ENCODE assay signal across 9 cellular contexts in the genomic region with DNA sequence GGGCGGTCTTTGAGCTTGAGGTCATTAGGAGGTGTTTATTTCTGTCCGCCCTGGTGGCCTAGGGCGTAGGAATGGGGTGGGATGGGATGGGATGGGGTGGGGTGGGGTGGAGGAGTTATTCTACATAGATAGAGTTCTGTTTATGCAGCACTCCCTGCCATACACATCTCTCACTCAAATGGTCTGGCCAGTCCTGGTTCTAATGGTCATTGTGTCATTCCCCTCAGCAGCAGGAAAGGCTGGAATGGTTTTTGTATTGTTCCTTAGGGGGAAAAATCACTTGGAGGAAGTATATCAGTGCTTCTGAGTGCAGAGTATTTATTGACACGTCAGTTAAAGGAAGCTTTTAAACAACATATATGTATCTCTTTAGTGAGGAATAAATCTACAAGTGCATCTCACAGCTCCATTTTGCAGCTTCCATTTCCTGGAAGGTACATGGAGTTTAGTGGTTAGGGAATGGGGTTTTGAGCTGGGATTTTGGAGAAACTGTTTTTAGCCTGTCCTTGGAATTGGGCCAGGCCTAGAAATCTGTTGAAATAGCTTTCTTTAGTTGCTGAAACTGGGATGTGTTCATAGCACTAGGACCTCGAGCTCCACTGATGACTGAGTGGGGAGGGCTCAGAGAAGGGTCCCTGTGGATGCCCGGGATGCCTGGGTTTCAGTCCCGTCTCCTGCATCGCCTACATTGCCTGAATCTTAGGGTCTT. TPM values are rescaled to one million over a fixed set of nuclear protein-coding genes. Genes with fewer than 3 reads are reported as not detected.
A peak's percentile ranks its signal among the peaks of the same experiment; 100 is the strongest.
DNase-seq lines count a peak whose midpoint lies in the region; ATAC-seq and TF ChIP-seq lines count a peak whose summit lies in the region.
"Had no signal": no experiment of that assay in that cellular context is flagged by ENCODE, and none has a peak within 500 bp of the region (broad histone marks: within the 10 kb centered on the region; RNA-seq: fewer than 3 reads in every experiment).

No MANE protein-coding gene starts in this region.

- peak overlapping the region; percentile 81 to 99 (median 90) for H3K27ac ChIP-seq in tibial nerve

- WGBS in tibial nerve, 2 donors = 18 to 26% methylated on average over 8 of the region's 8 CpGs

- no peak for TF ChIP-seq CTCF in tibial nerve (IDR thresholded peaks at IDR 0.05)

- no peaks in the 10 kb centered on the region for H3K27me3 Mint-ChIP-seq in activated CD4-positive, alpha-beta T cell treated with anti-CD3 and anti-CD28 coated beads, Interleukin-2, amount 10 ng/mL, durations not matched to agents 7 days and 5 days
- H3K27me3 Mint-ChIP-seq in central memory CD8-positive, alpha-beta T cell = no peaks in the 10 kb centered on the region
- no peaks in the 10 kb centered on the region for H3K27me3 Mint-ChIP-seq in memory B cell

- no peaks in the 10 kb centered on the region for H3K9me3 ChIP-seq in tibial nerve

- peaks cover 96% of the 10 kb centered on the region for H3K4me1 Mint-ChIP-seq in activated CD4-positive, alpha-beta T cell treated with anti-CD3 and anti-CD28 coated beads, Interleukin-2, amount 10 ng/mL, durations not matched to agents 7 days and 5 days
- H3K4me1 Mint-ChIP-seq in central memory CD8-positive, alpha-beta T cell = peaks cover 98% of the 10 kb centered on the region
- peaks cover 74% of the 10 kb centered on the region for H3K4me1 Mint-ChIP-seq in memory B cell

- CTCF ChIA-PET in activated CD4-positive, alpha-beta T cell treated with anti-CD3 and anti-CD28 coated beads, Interleukin-2, amount 10 ng/mL, durations not matched to agents 7 days and 5 days (lab: Charles Lee) = interaction anchor here (0.6 to 4.9 kb wide), 7 partner anchors 9 to 1779 kb away, joined by 3 to 39 read pairs (median 4); no protein-coding TSS in a partner anchor

- H3K36me3 ChIP-seq in tibial nerve = no peaks in the 10 kb centered on the region

- peak overlapping the region in 1 of 4 donors; percentile 33 for H3K4me3 ChIP-seq in tibial nerve

- POLR2A ChIA-PET in activated CD4-positive, alpha-beta T cell treated with anti-CD3 and anti-CD28 coated beads, Interleukin-2, amount 10 ng/mL, durations not matched to agents 7 days and 5 days (lab: Charles Lee) = no interaction called here

- H3K4me3 Mint-ChIP-seq in activated CD4-positive, alpha-beta T cell treated with anti-CD3 and anti-CD28 coated beads, Interleukin-2, amount 10 ng/mL, durations not matched to agents 7 days and 5 days = peak overlapping the region; percentile 98
- peak overlapping the region; percentile 73 for H3K4me3 Mint-ChIP-seq in central memory CD8-positive, alpha-beta T cell
- H3K4me3 Mint-ChIP-seq in memory B cell = no peak overlapping the region

- ATAC-seq in central memory CD8-positive, alpha-beta T cell (replicated peaks; ENCODE audit: extremely low read depth, poor library complexity, severe bottlenecking) = no peak
- ATAC-seq in memory B cell (ENCODE audit: low read depth) (no peak), HG03460 (IDR thresholded peaks at IDR 0.05; ENCODE audit: unreplicated experiment) (no peak)

- TF ChIP-seq EP300 in tibial nerve (IDR thresholded peaks at IDR 0.05) = peak in 1 of 2 donors; percentile 61

- peak in 1 of 2 donors; percentile 8 for TF ChIP-seq POLR2A in tibial nerve (IDR thresholded peaks at IDR 0.05)

- peaks cover 69% of the 10 kb centered on the region for H3K36me3 Mint-ChIP-seq in activated CD4-positive, alpha-beta T cell treated with anti-CD3 and anti-CD28 coated beads, Interleukin-2, amount 10 ng/mL, durations not matched to agents 7 days and 5 days (ENCODE audit: low read depth)
- peaks cover 19% of the 10 kb centered on the region for H3K36me3 Mint-ChIP-seq in central memory CD8-positive, alpha-beta T cell (ENCODE audit: insufficient read depth)
- H3K36me3 Mint-ChIP-seq in memory B cell = no peaks in the 10 kb centered on the region

- H3K27ac Mint-ChIP-seq in activated CD4-positive, alpha-beta T cell treated with anti-CD3 and anti-CD28 coated beads, Interleukin-2, amount 10 ng/mL, durations not matched to agents 7 days and 5 days = peak overlapping the region; percentile 71
- H3K27ac Mint-ChIP-seq in central memory CD8-positive, alpha-beta T cell (ENCODE audit: low read depth) = peak overlapping the region; percentile 92
- H3K27ac Mint-ChIP-seq in memory B cell = peak overlapping the region; percentile 70

- H3K9me3 Mint-ChIP-seq in activated CD4-positive, alpha-beta T cell treated with anti-CD3 and anti-CD28 coated beads, Interleukin-2, amount 10 ng/mL, durations not matched to agents 7 days and 5 days = no peaks in the 10 kb centered on the region
- no peaks in the 10 kb centered on the region for H3K9me3 Mint-ChIP-seq in central memory CD8-positive, alpha-beta T cell
- no peaks in the 10 kb centered on the region for H3K9me3 Mint-ChIP-seq in memory B cell

- no peak for DNase-seq in activated CD4-positive, alpha-beta T cell treated with anti-CD3 and anti-CD28 coated beads, Interleukin-2, amount 10 ng/mL, durations not matched to agents 7 days and 5 days
- DNase-seq in activated CD4-positive, alpha-beta T cell treated with anti-CD3 and anti-CD28 coated beads for 4 hours = no peak
- no peak for DNase-seq in central memory CD8-positive, alpha-beta T cell (ENCODE audit: low spot score in 2 of 2)
- no peak for DNase-seq in memory B cell (ENCODE audit: low spot score in 2 of 2)
- peak in 1 of 2 donors; percentile 81 for DNase-seq in tibial nerve (ENCODE audit: low spot score in 2 of 2)
- DNase-seq in SW 1271 (lab: John Stamatoyannopoulos, UW) = no peak
- no peak for DNase-seq in NCI-H226
- DNase-seq: erythroblast had no signal

- no peaks in the 10 kb centered on the region for H3K27me3 ChIP-seq in tibial nerve

- H3K4me1 ChIP-seq in tibial nerve = peaks cover 0 to 100% (median 100%) of the 10 kb centered on the region in 4 donors

RNA-seq across cellular contexts. Expression of gene TSPAN14, which starts 8.3 kb away (rescaled TPM):
- 100 to 1,000 TPM; 127 to 143 TPM for total RNA-seq in activated CD4-positive, alpha-beta T cell treated with anti-CD3 and anti-CD28 coated beads, Interleukin-2, amount 10 ng/mL, durations not matched to agents 7 days and 5 days
- total RNA-seq in tibial nerve = 100 to 1,000 TPM; 123 to 163 (median 150) TPM

RNA-seq across cellular contexts. Expression of gene PRXL2A, which starts 54.1 kb away (rescaled TPM):
- 1 to 10 TPM; 5.4 to 5.7 TPM for total RNA-seq in activated CD4-positive, alpha-beta T cell treated with anti-CD3 and anti-CD28 coated beads, Interleukin-2, amount 10 ng/mL, durations not matched to agents 7 days and 5 days
- 100 to 1,000 TPM in 3 of 4 donors, 10 to 100 TPM in 1; 94.5 to 176 (median 128) TPM for total RNA-seq in tibial nerve

Comparison
In these comparisons a context has a peak if more than half of its experiments do, and no peak if none do; other contexts are left out.
1. RNA of gene PRXL2A, which starts 54.1 kb away (total RNA-seq): 94.5 to 176 TPM in tibial nerve; 5.4 to 5.7 TPM in activated CD4-positive, alpha-beta T cell treated with anti-CD3 and anti-CD28 coated beads, Interleukin-2, amount 10 ng/mL, durations not matched to agents 7 days and 5 days; every median in the first group is over 10 times any median in the second.
2. Peak in every context shown above with its lines, with median percentiles within 50 percentile points of each other: H3K27ac Mint-ChIP-seq.